1 cellular context compared by ENCODE assay signal in genomic region chr9:130938184-130938651, GRCh38.
TF ChIP-seq lines count a peak whose summit lies in the region.

No MANE protein-coding gene starts in this region.

TF ChIP-seq in endothelial cell of umbilical vein, 7 proteins besides CTCF, POLR2A, EP300 and RAD21 (continued from another document):
- TF ChIP-seq EZH2 (IDR thresholded peaks at IDR 0.05; ENCODE audit: borderline replicate concordance, low read depth, low read length, severe bottlenecking) (peak; percentile 19), POLR2AphosphoS5 (IDR thresholded peaks at IDR 0.05; ENCODE audit: insufficient read depth, low read depth, low read length) (no peak)
